In genomic region chr17:61126476-61127240, GRCh38 we compare ENCODE assay signal across 24 cellular contexts.
"Had no signal": no experiment of that assay in that cellular context is flagged by ENCODE, and none has a peak within 500 bp of the region (broad histone marks: within the 10 kb centered on the region; RNA-seq: fewer than 3 reads in every experiment).

No MANE protein-coding gene starts in this region.

- H3K27ac ChIP-seq: epithelial cell of prostate, pancreas, psoas muscle, transverse colon, WERI-Rb-1 had no signal

- H3K9me3 ChIP-seq: pancreas, psoas muscle, right atrium auricular region, transverse colon had no signal

- DNase-seq: activated CD4-positive, alpha-beta T cell treated with anti-CD3 and anti-CD28 coated beads, Interleukin-2, amount 10 ng/mL, durations not matched to agents 7 days and 5 days; activated CD4-positive, CD25-positive, alpha-beta regulatory T cell treated with anti-CD3 and anti-CD28 coated beads, Interleukin-2, amount 50 U/mL, for 72 hours; activated CD8-positive, alpha-beta T cell treated with anti-CD3 and anti-CD28 coated beads for 36 hours; activated naive CD4-positive, alpha-beta T cell treated with anti-CD3 and anti-CD28 coated beads for 36 hours; activated naive CD8-positive, alpha-beta T cell treated with anti-CD3 and anti-CD28 coated beads, Interleukin-2, amount 10 ng/mL, durations not matched to agents 7 days and 5 days; activated T-cell treated with anti-CD3 and anti-CD28 coated beads, Interleukin-2, amount 50 U/mL, for 1 hour; amniotic stem cell; cerebellar nuclear complex; cortex of kidney; endodermal cell; foreskin melanocyte; glutamatergic neuron; hypothalamus; midbrain; natural killer cell; pancreas; psoas muscle; stimulated activated CD4-positive, alpha-beta T cell treated with anti-CD3 and anti-CD28 coated beads, Interleukin-2, amount 100 ng/mL, for 24 hours; T-cell; transverse colon; WERI-Rb-1 had no signal

- H3K4me3 ChIP-seq: pancreas, psoas muscle, right atrium auricular region, transverse colon had no signal

- H3K36me3 ChIP-seq: pancreas, right atrium auricular region, transverse colon, WERI-Rb-1 had no signal

- H3K27me3 ChIP-seq: pancreas, right atrium auricular region, transverse colon had no signal

- ATAC-seq: activated CD8-positive, alpha-beta T cell treated with anti-CD3 and anti-CD28 coated beads for 36 hours; natural killer cell; pancreas; psoas muscle; stimulated activated effector memory CD8-positive, alpha-beta T cell treated with anti-CD3 and anti-CD28 coated beads, Interleukin-12 subunit alpha, Interleukin-12 subunit beta, amount 100 ng/mL, for 72 hours; T-cell had no signal

- H3K4me1 ChIP-seq: pancreas, psoas muscle had no signal
